2 cellular contexts compared by ENCODE assay signal in genomic region chr5:140977003-140977402, GRCh38.
TF ChIP-seq lines count a peak whose summit lies in the region.

No MANE protein-coding gene starts in this region.

TF ChIP-seq in HEK293, 187 proteins besides CTCF, POLR2A, EP300 and RAD21:
- TF ChIP-seq ZBTB49 (tag by site-specific recombination; IDR thresholded peaks at IDR 0.05; ENCODE audit: low read depth): no peak
- no peak for TF ChIP-seq ZNF747 (tag by site-specific recombination; IDR thresholded peaks at IDR 0.05)
- no peak for TF ChIP-seq PBX3 (CRISPR knock-in tag; IDR thresholded peaks at IDR 0.05)
- TF ChIP-seq SALL2 (tag by site-specific recombination; IDR thresholded peaks at IDR 0.05; ENCODE audit: borderline replicate concordance): no peak
- TF ChIP-seq ZNF155 (tag by site-specific recombination; IDR thresholded peaks at IDR 0.05): no peak
- no peak for TF ChIP-seq EGR2 (tag by site-specific recombination; IDR thresholded peaks at IDR 0.05; ENCODE audit: low read depth)
- no peak for TF ChIP-seq ZSCAN23 (tag by site-specific recombination; IDR thresholded peaks at IDR 0.05)
- 0 out of 2 replicates have a peak, but pooled peaks have one; percentile 12 for TF ChIP-seq SCRT2 (tag by site-specific recombination; IDR thresholded peaks at IDR 0.05)
- no peak for TF ChIP-seq ZNF488 (tag by site-specific recombination; IDR thresholded peaks at IDR 0.05)
TF ChIP-seq in HEK293: peak in this region for 1.

TF ChIP-seq in neural cell, 6 proteins besides CTCF, POLR2A, EP300 and RAD21 (continued from another document):
- TF ChIP-seq TAF1 (IDR thresholded peaks at IDR 0.05; ENCODE audit: low read depth) (no peak), MXI1 (conservative IDR thresholded peaks at IDR 0.05; ENCODE audit: poor library complexity, severe bottlenecking) (no peak), POLR2AphosphoS5 (IDR thresholded peaks at IDR 0.05) (no peak), EZH2 (IDR thresholded peaks at IDR 0.05; ENCODE audit: borderline replicate concordance, insufficient read depth, low read length, poor library complexity, severe bottlenecking) (no peak)
